In the genomic region with DNA sequence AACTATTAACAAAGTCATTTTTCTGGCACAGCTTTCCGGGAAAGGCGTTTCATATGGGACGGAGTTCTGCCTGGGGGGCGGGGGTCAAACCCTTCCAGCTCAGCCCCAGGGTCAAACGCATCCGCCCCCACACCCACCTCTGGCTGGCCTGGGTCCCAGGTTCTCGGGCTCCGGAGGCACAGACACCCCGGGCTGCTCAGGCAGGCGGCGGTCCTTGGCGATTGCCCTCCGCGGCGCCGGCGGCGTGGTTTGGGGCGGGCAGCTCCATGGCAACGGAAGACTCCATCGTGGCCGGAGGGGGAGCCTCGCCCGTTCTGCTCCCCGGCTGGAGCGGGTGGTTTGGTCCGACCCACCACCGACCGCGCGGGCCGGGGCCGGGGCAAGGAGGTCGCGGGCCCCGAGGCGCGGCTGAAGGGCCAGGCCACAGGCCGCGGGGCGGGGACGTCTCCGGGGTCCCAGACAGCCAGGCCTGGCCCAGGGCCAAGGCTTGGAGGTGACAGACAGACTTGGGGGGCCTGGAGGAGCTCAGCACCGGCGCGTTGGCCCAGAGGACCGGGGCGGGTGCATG, we compare ENCODE assay signal across 9 cellular contexts. TPM values are rescaled to one million over a fixed set of nuclear protein-coding genes. Genes with fewer than 3 reads are reported as not detected.
DNase-seq lines count a peak whose midpoint lies in the region; ATAC-seq, FAIRE-seq and TF ChIP-seq lines count a peak whose summit lies in the region.
"Had no signal": no experiment of that assay in that cellular context is flagged by ENCODE, and none has a peak within 500 bp of the region (broad histone marks: within the 10 kb centered on the region; RNA-seq: fewer than 3 reads in every experiment).

A gene with protein sequence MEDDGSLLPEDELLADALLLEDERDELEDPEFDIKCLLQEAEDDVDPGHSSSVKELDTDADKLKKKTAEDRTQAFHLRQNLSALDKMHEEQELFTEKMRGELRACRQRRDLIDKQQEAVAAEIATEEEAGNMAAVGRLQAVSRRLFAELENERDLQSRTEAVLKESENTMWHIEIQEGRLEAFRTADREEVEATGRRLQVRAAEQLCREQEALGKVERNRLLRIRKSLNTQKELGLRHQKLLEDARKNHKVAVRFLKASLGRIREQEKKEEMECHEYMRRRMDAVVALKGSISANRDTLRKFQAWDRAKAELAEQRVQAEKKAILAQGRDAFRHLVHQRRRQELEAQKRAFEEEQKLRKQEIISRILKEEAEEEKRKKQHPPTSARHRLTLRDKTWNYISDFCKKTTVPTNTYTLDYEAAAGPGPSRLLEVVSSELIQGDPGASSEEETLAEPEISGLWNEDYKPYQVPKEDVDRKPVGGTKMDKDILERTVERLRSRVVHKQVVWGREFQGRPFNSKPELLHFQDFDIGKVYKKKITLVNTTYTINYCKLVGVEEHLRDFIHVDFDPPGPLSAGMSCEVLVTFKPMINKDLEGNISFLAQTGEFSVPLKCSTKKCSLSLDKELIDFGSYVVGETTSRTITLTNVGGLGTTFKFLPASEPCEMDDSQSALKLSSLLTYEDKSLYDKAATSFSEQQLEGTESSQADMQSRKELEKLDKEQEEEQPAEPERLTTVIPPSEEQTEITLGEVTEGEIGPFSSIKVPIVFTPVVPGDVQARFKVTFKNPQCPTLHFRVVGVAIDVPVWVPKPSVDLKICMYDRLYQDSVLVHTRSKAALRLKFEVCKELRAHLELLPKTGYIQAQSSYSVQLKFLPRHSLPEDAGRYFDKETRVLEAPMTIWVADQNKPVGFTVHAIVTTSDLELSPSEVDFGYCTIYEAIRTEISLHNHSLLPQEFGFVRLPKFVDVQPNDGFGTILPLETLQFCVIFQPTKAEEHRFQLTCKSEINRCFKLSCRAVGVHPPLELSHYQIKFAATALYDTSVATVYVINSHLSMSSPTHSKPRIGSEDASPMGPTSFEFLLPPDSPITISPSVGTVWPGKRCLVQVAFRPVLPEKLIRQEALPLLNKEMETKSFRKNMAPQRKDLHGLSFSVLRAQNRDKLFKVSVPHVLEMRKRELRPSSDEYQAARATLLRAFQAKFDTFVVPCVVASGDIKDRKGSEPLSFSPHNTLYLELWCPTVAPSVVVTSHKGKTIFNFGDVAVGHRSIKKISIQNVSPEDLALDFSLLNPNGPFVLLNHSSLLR (N-terminal part only) (minus strand): TSS at position 223 of the 568 bp plus-strand sequence. CDS start 12,830 bp downstream, outside the sequence.

- BruUV-seq in endothelial cell of umbilical vein (replicated peaks; lab: Mats Ljungman, UMichigan): no TSS peak
- BruUV-seq in MCF 10A (replicated peaks; lab: Mats Ljungman, UMichigan): no TSS peak

- no peak for FAIRE-seq in endothelial cell of umbilical vein (lab: Jason Lieb, UNC)
- FAIRE-seq: bronchial epithelial cell had no signal

- H3K9ac ChIP-seq in endothelial cell of umbilical vein (replicated peaks; ENCODE audit: extremely low read depth, insufficient read depth, low read length): no peak within 1 kb of the TSS

- H3K4me1 ChIP-seq in endothelial cell of umbilical vein (ENCODE audit: control insufficient read depth, extremely low read depth, insufficient read depth, low read length): no peaks in the 10 kb centered on the region

- ATAC-seq in HG03565 (IDR thresholded peaks at IDR 0.05; ENCODE audit: unreplicated experiment): no peak

- TF ChIP-seq CTCF in endothelial cell of umbilical vein (IDR thresholded peaks at IDR 0.05; ENCODE audit: extremely low read depth in 1 of 2, insufficient read depth in 1 of 2, low read depth in 1 of 2, low read length in 2 of 2): no peak
- no peak for TF ChIP-seq CTCF in nephron (IDR thresholded peaks at IDR 0.05; ENCODE audit: unreplicated experiment in 3 of 3)
- no peak for TF ChIP-seq CTCF in RWPE1 (conservative IDR thresholded peaks at IDR 0.05; ENCODE audit: low read depth)
- no peak for TF ChIP-seq CTCF in MCF 10A (IDR thresholded peaks at IDR 0.05; ENCODE audit: unreplicated experiment)

- dilution Hi-C loops in endothelial cell of umbilical vein (cut with MboI; ENCODE audit: extremely low pct_ligation_motif_present, low sequenced_read_pairs): no loop called here

- no peaks in the 10 kb centered on the region for H3K9me3 ChIP-seq in endothelial cell of umbilical vein (replicated peaks; ENCODE audit: control insufficient read depth, insufficient read depth, low read length)

- no peak within 1 kb of the TSS for H3K27ac ChIP-seq in endothelial cell of umbilical vein (ENCODE audit: insufficient read depth, low read depth, low read length)
- no peak within 1 kb of the TSS for H3K27ac ChIP-seq in RWPE1

- intact Hi-C loops in endothelial cell of umbilical vein (cut with micrococcal nuclease): no loop called here
- intact Hi-C loops in MCF 10A (cut with micrococcal nuclease): no loop called here

- H3K4me3 Mint-ChIP-seq in nephron (peak within 1 kb of the TSS in 2 of 3 experiments; percentile 55 to 67), MCF 10A (ENCODE audit: unreplicated experiment) (no peak within 1 kb of the TSS)

- no peak within 1 kb of the TSS for H3K4me3 ChIP-seq in endothelial cell of umbilical vein (replicated peaks in 1 of 3; ENCODE audit: insufficient read depth in 1 of 3, low read depth in 1 of 3, low read length in 3 of 3)

- H3K36me3 ChIP-seq in endothelial cell of umbilical vein (ENCODE audit: control insufficient read depth in 2 of 2, extremely low read depth in 1 of 2, insufficient read depth in 2 of 2, low read length in 2 of 2): no peaks in the 10 kb centered on the region

- H3K4me1 Mint-ChIP-seq in nephron (no peaks in the 10 kb centered on the region), MCF 10A (ENCODE audit: insufficient read depth, unreplicated experiment) (no peaks in the 10 kb centered on the region)

- POLR2A ChIA-PET in endothelial cell of umbilical vein (lab: Charles Lee) (no interaction called here), RWPE1 (lab: Yijun Ruan, JAX; ENCODE audit: low non-redundant PET) (no interaction called here), MCF 10A (lab: Yijun Ruan, JAX) (interaction anchor here (0.7 kb wide), 1 partner anchor 76 kb away, joined by 3 read pairs; no protein-coding TSS in a partner anchor)

- peak; percentile 81 for DNase-seq in DMS79 treated with DMSO at 0.1 percent for 48 hours (lab: John Stamatoyannopoulos, UW)
- DNase-seq in NCI-H1417 treated with DMSO at 0.1 percent for 48 hours (lab: John Stamatoyannopoulos, UW): peak; percentile 5
- DNase-seq in endothelial cell of umbilical vein (ENCODE audit: low read depth, low spot score): no peak
- no peak for DNase-seq in RWPE1 (ENCODE audit: low spot score)
- DNase-seq in MCF 10A (ENCODE audit: unreplicated experiment): no peak
- no peak for DNase-seq in Kasumi-1 (lab: John Stamatoyannopoulos, UW)

- H3K27me3 Mint-ChIP-seq in nephron (ENCODE audit: low read depth): peaks cover 41% of the 10 kb centered on the region
- no peaks in the 10 kb centered on the region for H3K27me3 Mint-ChIP-seq in MCF 10A (ENCODE audit: insufficient read depth, unreplicated experiment)

- H3K4me2 ChIP-seq in endothelial cell of umbilical vein (ENCODE audit: insufficient read depth, low read length): no peak within 1 kb of the TSS

- H3K9me1 ChIP-seq in endothelial cell of umbilical vein (replicated peaks; ENCODE audit: control insufficient read depth, extremely low read depth, insufficient read depth, low read length): no peaks in the 10 kb centered on the region

- H3K79me2 ChIP-seq in endothelial cell of umbilical vein (ENCODE audit: control insufficient read depth, insufficient read depth, low read length): no peaks in the 10 kb centered on the region

- no peak within 1 kb of the TSS for H2AFZ ChIP-seq in endothelial cell of umbilical vein (ENCODE audit: low read depth, low read length)

- no peaks in the 10 kb centered on the region for H4K20me1 ChIP-seq in endothelial cell of umbilical vein (replicated peaks; ENCODE audit: control insufficient read depth, extremely low read depth, insufficient read depth, low read length)

- H3K9me3 Mint-ChIP-seq in nephron (no peaks in the 10 kb centered on the region), MCF 10A (ENCODE audit: unreplicated experiment) (no peaks in the 10 kb centered on the region)

- CTCF ChIA-PET in endothelial cell of umbilical vein (lab: Charles Lee): interaction anchor here (4.0 kb wide), 1 partner anchor 41 kb away, joined by 15 read pairs; no protein-coding TSS in a partner anchor
- CTCF ChIA-PET in RWPE1 (lab: Yijun Ruan, JAX): no interaction called here
- CTCF ChIA-PET in MCF 10A (lab: Yijun Ruan, JAX): interaction anchor here (1.1 kb wide), 1 partner anchor 43 kb away, joined by 4 read pairs; no protein-coding TSS in a partner anchor

- peaks cover 5 to 17% of the 10 kb centered on the region in 2 experiments for H3K27me3 ChIP-seq in endothelial cell of umbilical vein (ENCODE audit: control insufficient read depth in 2 of 2, insufficient read depth in 2 of 2, low read length in 2 of 2)

- H3K36me3 Mint-ChIP-seq in nephron (ENCODE audit: low read depth) (no peaks in the 10 kb centered on the region), MCF 10A (ENCODE audit: insufficient read depth, unreplicated experiment) (peaks cover under 1% of the 10 kb centered on the region)

- TF ChIP-seq POLR2A in endothelial cell of umbilical vein (IDR thresholded peaks at IDR 0.05; ENCODE audit: low read depth, low read length): no peak

- no peak within 1 kb of the TSS for H3K27ac Mint-ChIP-seq in nephron
- no peak within 1 kb of the TSS for H3K27ac Mint-ChIP-seq in MCF 10A (ENCODE audit: low read depth, unreplicated experiment)

TF ChIP-seq in endothelial cell of umbilical vein, 7 proteins besides CTCF, POLR2A, EP300 and RAD21:
- no peak for TF ChIP-seq FOS (IDR thresholded peaks at IDR 0.05; ENCODE audit: borderline replicate concordance, insufficient read depth, low read length)
- TF ChIP-seq EZH2 (IDR thresholded peaks at IDR 0.05; ENCODE audit: borderline replicate concordance, low read depth, low read length, severe bottlenecking): peak; percentile 50

RNA-seq across cellular contexts. Expression of the gene that starts here (rescaled TPM):
- total RNA-seq in endothelial cell of umbilical vein (not detected in 2 replicates), MCF 10A (2022) (not detected in 2 replicates)
- not detected in 2 replicates for polyA plus RNA-seq in endothelial cell of umbilical vein
- not detected in 2 replicates for polyA plus RNA-seq in endothelial cell of umbilical vein (2011; cell fraction: cytosol; rRNA removed)
- not detected in 2 replicates for polyA plus RNA-seq in endothelial cell of umbilical vein (2011; cell fraction: nucleus; rRNA removed)
- polyA plus RNA-seq in endothelial cell of umbilical vein (2012): not detected in 2 replicates
- polyA minus RNA-seq in endothelial cell of umbilical vein: not detected in 2 replicates
- polyA minus RNA-seq in endothelial cell of umbilical vein (2011; cell fraction: cytosol; rRNA and poly(A)+ RNA removed): not detected
- not detected in 2 replicates for polyA minus RNA-seq in endothelial cell of umbilical vein (2011; cell fraction: nucleus; rRNA and poly(A)+ RNA removed)
- total RNA-seq: bronchial epithelial cell had no signal

Comparison
In these comparisons a context has a peak if more than half of its experiments do, and no peak if none do; other contexts are left out.
1. DNase-seq: peak in DMS79 treated with DMSO at 0.1 percent for 48 hours (single experiment) and NCI-H1417 treated with DMSO at 0.1 percent for 48 hours (single experiment); none in endothelial cell of umbilical vein (single experiment), RWPE1 (single experiment), MCF 10A (single experiment) and Kasumi-1 (0 of 2).